1 cellular context compared by ENCODE assay signal in genomic region chr18:55982992-55983391, GRCh38.
A peak's percentile ranks its signal among the peaks of the same experiment; 100 is the strongest.
TF ChIP-seq lines count a peak whose summit lies in the region.

No MANE protein-coding gene starts in this region.

TF ChIP-seq in K562, 482 proteins besides CTCF, POLR2A, EP300 and RAD21 (continued from another document):
- TF ChIP-seq ZNF584 (CRISPR knock-in tag; IDR thresholded peaks at IDR 0.05; ENCODE audit: low read depth): no peak
- peak; percentile 14 for TF ChIP-seq NEUROD1 (IDR thresholded peaks at IDR 0.05; ENCODE audit: borderline replicate concordance, low read depth, low read length, partially characterized antibody)
- peak; percentile 94 for TF ChIP-seq JUND (IDR thresholded peaks at IDR 0.05; ENCODE audit: borderline replicate concordance, low read depth, low read length)
- TF ChIP-seq JUND (tag; IDR thresholded peaks at IDR 0.05; ENCODE audit: borderline replicate concordance, low read depth, low read length): peak; percentile 94; the same call in 2 of the 3 replicates
- no peak for TF ChIP-seq MYC (IDR thresholded peaks at IDR 0.05; ENCODE audit: low read depth, low read length)
- no peak for TF ChIP-seq MYC (CRISPR knock-in tag; IDR thresholded peaks at IDR 0.05; ENCODE audit: borderline replicate concordance, low read depth)
- peak; percentile 72; the same call in 1 of the 2 replicates for TF ChIP-seq JUN (IDR thresholded peaks at IDR 0.05; ENCODE audit: borderline replicate concordance, low read depth, low read length)
- TF ChIP-seq JUN (CRISPR knock-in tag; IDR thresholded peaks at IDR 0.05; ENCODE audit: borderline replicate concordance): no peak
- TF ChIP-seq DPF2 (IDR thresholded peaks at IDR 0.05): peak; percentile 79
- TF ChIP-seq OTX1 (CRISPR knock-in tag; IDR thresholded peaks at IDR 0.05): 0 out of 2 replicates have a peak, but pooled peaks have one; percentile 57
